In genomic region chr1:244047739-244048565, GRCh38 we compare ENCODE assay signal across 8 cellular contexts. TPM values are rescaled to one million over a fixed set of nuclear protein-coding genes. Genes with fewer than 3 reads are reported as not detected.
DNase-seq lines count a peak whose midpoint lies in the region; ATAC-seq and TF ChIP-seq lines count a peak whose summit lies in the region.

No MANE protein-coding gene starts in this region.

- ATAC-seq in activated T-helper 17 cell treated with anti-CD3 and anti-CD28 coated beads, Interleukin-2, amount 50 U/mL, for 72 hours (replicated peaks): peak; percentile 89
- peak; percentile 76 to 78 for ATAC-seq in naive thymus-derived CD8-positive, alpha-beta T cell
- ATAC-seq in stimulated activated naive B cell treated with anti-CD40 and anti-IgM and Interleukin-4, amounts not matched to agents 10 μg/mL and 1 μg/mL and 100 μg/mL, for 72 hours (replicated peaks): peak; percentile 81 to 84

- no peaks in the 10 kb centered on the region for H3K9me3 Mint-ChIP-seq in activated T-helper 17 cell treated with anti-CD3 and anti-CD28 coated beads, Interleukin-2, amount 50 U/mL, for 72 hours
- H3K9me3 Mint-ChIP-seq in naive thymus-derived CD8-positive, alpha-beta T cell: peaks cover 0 to 2% (median 0%) of the 10 kb centered on the region in 9 donors
- H3K9me3 Mint-ChIP-seq in stimulated activated naive B cell treated with anti-CD40 and anti-IgM and Interleukin-4, amounts not matched to agents 10 μg/mL and 1 μg/mL and 100 μg/mL, for 72 hours: no peaks in the 10 kb centered on the region

- peak overlapping the region; percentile 86 for H3K27ac Mint-ChIP-seq in activated T-helper 17 cell treated with anti-CD3 and anti-CD28 coated beads, Interleukin-2, amount 50 U/mL, for 72 hours
- H3K27ac Mint-ChIP-seq in naive thymus-derived CD8-positive, alpha-beta T cell: peak overlapping the region; percentile 96 to 100 (median 98)
- H3K27ac Mint-ChIP-seq in stimulated activated naive B cell treated with anti-CD40 and anti-IgM and Interleukin-4, amounts not matched to agents 10 μg/mL and 1 μg/mL and 100 μg/mL, for 72 hours: peak overlapping the region; percentile 100

- peak overlapping the region; percentile 86 for H3K4me3 Mint-ChIP-seq in activated T-helper 17 cell treated with anti-CD3 and anti-CD28 coated beads, Interleukin-2, amount 50 U/mL, for 72 hours
- H3K4me3 Mint-ChIP-seq in naive thymus-derived CD8-positive, alpha-beta T cell: peak overlapping the region; percentile 85 to 98 (median 94)
- peak overlapping the region; percentile 92 to 98 for H3K4me3 Mint-ChIP-seq in stimulated activated naive B cell treated with anti-CD40 and anti-IgM and Interleukin-4, amounts not matched to agents 10 μg/mL and 1 μg/mL and 100 μg/mL, for 72 hours

- TF ChIP-seq CTCF in fibroblast of mammary gland (conservative IDR thresholded peaks at IDR 0.05; ENCODE audit: control insufficient read depth, insufficient read depth, low read depth, low read length): no peak

- H3K36me3 Mint-ChIP-seq in activated T-helper 17 cell treated with anti-CD3 and anti-CD28 coated beads, Interleukin-2, amount 50 U/mL, for 72 hours (ENCODE audit: low read depth): peaks cover 6% of the 10 kb centered on the region
- no peaks in the 10 kb centered on the region for H3K36me3 Mint-ChIP-seq in naive thymus-derived CD8-positive, alpha-beta T cell
- H3K36me3 Mint-ChIP-seq in stimulated activated naive B cell treated with anti-CD40 and anti-IgM and Interleukin-4, amounts not matched to agents 10 μg/mL and 1 μg/mL and 100 μg/mL, for 72 hours: peaks cover 0 to 6% of the 10 kb centered on the region in 2 donors

- H3K27me3 Mint-ChIP-seq in activated T-helper 17 cell treated with anti-CD3 and anti-CD28 coated beads, Interleukin-2, amount 50 U/mL, for 72 hours: no peaks in the 10 kb centered on the region
- H3K27me3 Mint-ChIP-seq in naive thymus-derived CD8-positive, alpha-beta T cell: peaks cover 0 to 1% (median 0%) of the 10 kb centered on the region in 5 donors
- H3K27me3 Mint-ChIP-seq in stimulated activated naive B cell treated with anti-CD40 and anti-IgM and Interleukin-4, amounts not matched to agents 10 μg/mL and 1 μg/mL and 100 μg/mL, for 72 hours: no peaks in the 10 kb centered on the region

- POLR2A ChIA-PET in naive thymus-derived CD8-positive, alpha-beta T cell (lab: Charles Lee): interaction anchor here (0.5 to 11.8 kb wide), 28 partner anchors 9 to 1835 kb away, joined by 3 to 263 read pairs (median 4); partner anchors contain the start of genes AKT3, CEP170, COX20 and HNRNPU

- DNase-seq in EH (ENCODE audit: low read depth): peak; percentile 99
- DNase-seq in GOT3 (lab: John Stamatoyannopoulos, UW): peak; percentile 99
- DNase-seq in LHCN-M2 (ENCODE audit: low read depth): peak; percentile 99
- peak; percentile 98 for DNase-seq in RPMI7951 (ENCODE audit: low read depth)
- peak; percentile 98 for DNase-seq in fibroblast of mammary gland (ENCODE audit: low read depth)
- peak; percentile 94 to 100 (median 97) for DNase-seq in naive thymus-derived CD8-positive, alpha-beta T cell
- peak; percentile 96 for DNase-seq in stimulated activated naive B cell treated with anti-CD40 and anti-IgM and Interleukin-4, amounts not matched to agents 10 μg/mL and 1 μg/mL and 100 μg/mL, for 72 hours

- peaks cover 17% of the 10 kb centered on the region for H3K4me1 Mint-ChIP-seq in activated T-helper 17 cell treated with anti-CD3 and anti-CD28 coated beads, Interleukin-2, amount 50 U/mL, for 72 hours
- H3K4me1 Mint-ChIP-seq in naive thymus-derived CD8-positive, alpha-beta T cell: peaks cover 7 to 39% (median 19%) of the 10 kb centered on the region in 4 donors
- peaks cover 25 to 32% of the 10 kb centered on the region in 2 donors for H3K4me1 Mint-ChIP-seq in stimulated activated naive B cell treated with anti-CD40 and anti-IgM and Interleukin-4, amounts not matched to agents 10 μg/mL and 1 μg/mL and 100 μg/mL, for 72 hours

- H3K4me3 ChIP-seq in fibroblast of mammary gland (ENCODE audit: control insufficient read depth, low read depth, low read length): peak overlapping the region; percentile 83

RNA-seq across cellular contexts. Expression of gene ZBTB18, which starts 3.1 kb away (rescaled TPM):
- 21.0 and 37.9 TPM in 2 replicates for total RNA-seq in LHCN-M2 (2014; rRNA removed)
- polyA plus RNA-seq in LHCN-M2 (2012): 7.7 TPM
- 13.6 and 16.5 TPM in 2 replicates for total RNA-seq in RPMI7951 (2014; rRNA removed; shearing (Covaris generic))
- 1 to 10 TPM; 5.1 to 6.5 TPM for total RNA-seq in activated T-helper 17 cell treated with anti-CD3 and anti-CD28 coated beads, Interleukin-2, amount 50 U/mL, for 72 hours
- total RNA-seq in naive thymus-derived CD8-positive, alpha-beta T cell: 10 to 100 TPM; 69.5 to 71.8 TPM
- polyA plus RNA-seq in naive thymus-derived CD8-positive, alpha-beta T cell: 1 to 10 TPM; 2.7 to 5.0 (median 4.3) TPM

Comparison
In these comparisons a context has a peak if more than half of its experiments do, and no peak if none do; other contexts are left out.
1. Peak in every context shown above with its lines: DNase-seq, ATAC-seq and H3K4me3 ChIP-seq.